20 cellular contexts compared by ENCODE assay signal in the genomic region with DNA sequence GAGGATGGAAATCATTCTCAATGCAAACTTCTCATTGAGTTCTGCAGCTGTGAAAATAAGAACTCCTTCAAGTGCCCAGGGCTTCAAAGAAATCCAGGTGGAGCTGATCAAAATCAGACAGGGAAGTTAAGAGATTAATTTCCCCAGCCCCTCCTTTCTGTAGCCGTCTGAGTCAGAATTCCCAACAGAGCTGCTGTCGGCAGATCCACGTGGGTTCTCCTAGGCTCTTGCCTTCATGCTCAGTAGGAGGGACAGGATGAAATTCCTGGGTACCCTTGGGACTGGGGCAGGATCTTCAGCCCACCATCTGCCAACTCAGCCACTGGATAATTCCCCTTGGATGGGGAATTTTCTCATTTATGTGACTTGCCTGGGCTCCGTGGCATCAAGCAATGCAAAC. TPM values are rescaled to one million over a fixed set of nuclear protein-coding genes. Genes with fewer than 3 reads are reported as not detected.
DNase-seq lines count a peak whose midpoint lies in the region; ATAC-seq lines count a peak whose summit lies in the region.
"Had no signal": no experiment of that assay in that cellular context is flagged by ENCODE, and none has a peak within 500 bp of the region (broad histone marks: within the 10 kb centered on the region; RNA-seq: fewer than 3 reads in every experiment).

No MANE protein-coding gene starts in this region.

- H3K9me3 ChIP-seq in mesenchymal stem cell (ENCODE audit: control insufficient read depth, low read length) (no peaks in the 10 kb centered on the region), aorta (ENCODE audit: control insufficient read depth, low read length) (no peaks in the 10 kb centered on the region)
- H3K9me3 ChIP-seq: right lobe of liver, transverse colon had no signal

- no peaks in the 10 kb centered on the region for H3K79me1 ChIP-seq in mesenchymal stem cell (replicated peaks; ENCODE audit: low read length, poor library complexity, severe bottlenecking)

- H3K4me3 ChIP-seq in mesenchymal stem cell (ENCODE audit: insufficient read depth in 1 of 2, low read depth in 1 of 2, low read length in 2 of 2) (peak overlapping the region in 1 of 2 experiments; percentile 63), aorta (ENCODE audit: low read length in 2 of 2) (no peak overlapping the region)
- H3K4me3 ChIP-seq: right lobe of liver, transverse colon had no signal

- intact Hi-C loops in Right ventricle myocardium inferior (cut with DNase I) = no loop called here
- intact Hi-C loops in cardiac septum (cut with DNase I) = no loop called here
- intact Hi-C loops in aorta (cut with DNase I) = no loop called here

- H2BK120ac ChIP-seq in mesenchymal stem cell (ENCODE audit: low read depth, low read length) = no peak overlapping the region

- DNase-seq in Right ventricle myocardium inferior (ENCODE audit: missing footprints) (no peak), cardiac septum (ENCODE audit: low spot score) (no peak), fibroblast of gingiva (ENCODE audit: low read depth) (peak; percentile 51), mesenchymal stem cell (peak; percentile 13), aorta (no peak), COLO668 (lab: John Stamatoyannopoulos, UW; ENCODE audit: unreplicated experiment) (no peak)
- DNase-seq: 8988T; activated naive CD8-positive, alpha-beta T cell treated with anti-CD3 and anti-CD28 coated beads for 36 hours; activated T-cell treated with anti-CD3 and anti-CD28 coated beads for 4 hours; CD8-positive, alpha-beta T cell; HCEC 1CT; kidney; MV-4-11; right lobe of liver; SHP77; stimulated activated CD4-positive, alpha-beta T cell treated with anti-CD3 and anti-CD28 coated beads, Interleukin-4, amount 100 ng/mL, for 24 hours; T-helper 17 cell; transverse colon had no signal

- ATAC-seq in Right ventricle myocardium inferior (peak; percentile 55), aorta (ENCODE audit: low FRiP score) (peak; percentile 48), GM21825 (IDR thresholded peaks at IDR 0.05; ENCODE audit: unreplicated experiment) (no peak), GM21515 (IDR thresholded peaks at IDR 0.05; ENCODE audit: unreplicated experiment) (no peak)
- ATAC-seq: CD8-positive, alpha-beta T cell; right lobe of liver; T-helper 17 cell had no signal

- H2BK12ac ChIP-seq in mesenchymal stem cell (ENCODE audit: low read length in 2 of 2) = no peak overlapping the region

- H2AK5ac ChIP-seq in mesenchymal stem cell (ENCODE audit: low read length, severe bottlenecking) = no peak overlapping the region

- no peak overlapping the region for H2BK5ac ChIP-seq in mesenchymal stem cell (ENCODE audit: low read depth, low read length, poor library complexity, severe bottlenecking)

- H3K9ac ChIP-seq in mesenchymal stem cell (ENCODE audit: low read length) = peak overlapping the region; percentile 65

- H3K27ac ChIP-seq in mesenchymal stem cell (ENCODE audit: low read length, poor library complexity, severe bottlenecking) (no peak overlapping the region), aorta (ENCODE audit: low read depth in 1 of 2, low read length in 2 of 2) (no peak overlapping the region)
- H3K27ac ChIP-seq: right lobe of liver, transverse colon had no signal

- H3K14ac ChIP-seq in mesenchymal stem cell (ENCODE audit: low read length in 2 of 2) = no peak overlapping the region

- no peak overlapping the region for H3K18ac ChIP-seq in mesenchymal stem cell (ENCODE audit: low read depth in 1 of 2, low read length in 2 of 2)

- no peak overlapping the region for H3K23ac ChIP-seq in mesenchymal stem cell (ENCODE audit: low read length in 2 of 2)

- H3K4me1 ChIP-seq in mesenchymal stem cell (ENCODE audit: control insufficient read depth, insufficient read depth, low read depth, low read length) = peaks cover 7% of the 10 kb centered on the region
- no peaks in the 10 kb centered on the region for H3K4me1 ChIP-seq in aorta (ENCODE audit: control insufficient read depth in 1 of 2, insufficient read depth in 2 of 2, low read length in 2 of 2)
- H3K4me1 ChIP-seq: right lobe of liver, transverse colon had no signal

- no peak overlapping the region for H4K91ac ChIP-seq in mesenchymal stem cell (ENCODE audit: low read length)

- WGBS in mesenchymal stem cell = 49% methylated on average over 4 of the region's 4 CpGs
- 10 to 17% methylated on average over 4 of the region's 4 CpGs for WGBS in aorta, 2 donors

- no peak overlapping the region for H3K4me2 ChIP-seq in mesenchymal stem cell (ENCODE audit: low read length, poor library complexity, severe bottlenecking)

- H2AFZ ChIP-seq in mesenchymal stem cell (ENCODE audit: low read depth, low read length) = no peak overlapping the region

- no peak overlapping the region for H3K4ac ChIP-seq in mesenchymal stem cell (ENCODE audit: low read depth in 1 of 2, low read length in 2 of 2)

- H3K36me3 ChIP-seq in mesenchymal stem cell (ENCODE audit: control insufficient read depth in 1 of 2, insufficient read depth in 2 of 2, low read depth in 1 of 2, low read length in 2 of 2) (peaks cover 24 to 55% of the 10 kb centered on the region in 2 experiments), aorta (ENCODE audit: control insufficient read depth in 1 of 2, insufficient read depth in 2 of 2, low read length in 1 of 2) (peaks cover 0 to 15% of the 10 kb centered on the region in 2 donors)
- H3K36me3 ChIP-seq: transverse colon had no signal

- H2BK15ac ChIP-seq in mesenchymal stem cell (ENCODE audit: low read depth, poor library complexity, severe bottlenecking) = no peak overlapping the region

- H4K8ac ChIP-seq in mesenchymal stem cell (ENCODE audit: low read length) = no peak overlapping the region

- H3K27me3 ChIP-seq in mesenchymal stem cell (ENCODE audit: control insufficient read depth in 1 of 2, insufficient read depth in 1 of 2, low read length in 2 of 2) (no peaks in the 10 kb centered on the region), aorta (ENCODE audit: control insufficient read depth in 1 of 2, insufficient read depth in 2 of 2, low read length in 1 of 2) (no peaks in the 10 kb centered on the region)
- H3K27me3 ChIP-seq: right lobe of liver, transverse colon had no signal

RNA-seq across cellular contexts. Expression of gene TGFB3, which starts 13.3 kb away (rescaled TPM):
- 29.5 TPM for total RNA-seq in Right ventricle myocardium inferior
- total RNA-seq in cardiac septum = 57.5 TPM
- 2.1 TPM for polyA plus RNA-seq in mesenchymal stem cell (2013, experiment 1 of 2)
- polyA plus RNA-seq in mesenchymal stem cell (2013, experiment 2 of 2) = 1.8 TPM
- 100 to 1,000 TPM; 134 to 405 TPM for total RNA-seq in aorta
- polyA plus RNA-seq in aorta = 10 to 100 TPM; 30.2 to 54.5 TPM

RNA-seq across cellular contexts. Expression of gene IFT43, which starts 17.1 kb away (rescaled TPM):
- 30.4 TPM for total RNA-seq in Right ventricle myocardium inferior
- 46.8 TPM for total RNA-seq in cardiac septum
- polyA plus RNA-seq in mesenchymal stem cell (2013, experiment 1 of 2) = 19.5 TPM
- 17.7 TPM for polyA plus RNA-seq in mesenchymal stem cell (2013, experiment 2 of 2)
- total RNA-seq in aorta = 10 to 100 TPM; 44.3 to 64.0 TPM
- 10 to 100 TPM; 42.1 to 62.5 TPM for polyA plus RNA-seq in aorta

Comparison
In these comparisons a context has a peak if more than half of its experiments do, and no peak if none do; other contexts are left out.
1. ATAC-seq: peak in Right ventricle myocardium inferior (single experiment) and aorta (single experiment); none in GM21825 (single experiment) and GM21515 (single experiment).
2. DNase-seq: peak in fibroblast of gingiva (single experiment) and mesenchymal stem cell (single experiment); none in Right ventricle myocardium inferior (single experiment), cardiac septum (single experiment), aorta (0 of 2) and COLO668 (single experiment).